1 cellular context compared by ENCODE assay signal in genomic region chr17:83051423-83052240, GRCh38.
TF ChIP-seq lines count a peak whose summit lies in the region.

No MANE protein-coding gene starts in this region.

TF ChIP-seq in GM12878, 131 proteins besides CTCF, POLR2A, EP300 and RAD21 (continued from another document):
- TF ChIP-seq, protein P1, sequence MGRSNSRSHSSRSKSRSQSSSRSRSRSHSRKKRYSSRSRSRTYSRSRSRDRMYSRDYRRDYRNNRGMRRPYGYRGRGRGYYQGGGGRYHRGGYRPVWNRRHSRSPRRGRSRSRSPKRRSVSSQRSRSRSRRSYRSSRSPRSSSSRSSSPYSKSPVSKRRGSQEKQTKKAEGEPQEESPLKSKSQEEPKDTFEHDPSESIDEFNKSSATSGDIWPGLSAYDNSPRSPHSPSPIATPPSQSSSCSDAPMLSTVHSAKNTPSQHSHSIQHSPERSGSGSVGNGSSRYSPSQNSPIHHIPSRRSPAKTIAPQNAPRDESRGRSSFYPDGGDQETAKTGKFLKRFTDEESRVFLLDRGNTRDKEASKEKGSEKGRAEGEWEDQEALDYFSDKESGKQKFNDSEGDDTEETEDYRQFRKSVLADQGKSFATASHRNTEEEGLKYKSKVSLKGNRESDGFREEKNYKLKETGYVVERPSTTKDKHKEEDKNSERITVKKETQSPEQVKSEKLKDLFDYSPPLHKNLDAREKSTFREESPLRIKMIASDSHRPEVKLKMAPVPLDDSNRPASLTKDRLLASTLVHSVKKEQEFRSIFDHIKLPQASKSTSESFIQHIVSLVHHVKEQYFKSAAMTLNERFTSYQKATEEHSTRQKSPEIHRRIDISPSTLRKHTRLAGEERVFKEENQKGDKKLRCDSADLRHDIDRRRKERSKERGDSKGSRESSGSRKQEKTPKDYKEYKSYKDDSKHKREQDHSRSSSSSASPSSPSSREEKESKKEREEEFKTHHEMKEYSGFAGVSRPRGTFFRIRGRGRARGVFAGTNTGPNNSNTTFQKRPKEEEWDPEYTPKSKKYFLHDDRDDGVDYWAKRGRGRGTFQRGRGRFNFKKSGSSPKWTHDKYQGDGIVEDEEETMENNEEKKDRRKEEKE (IDR thresholded peaks at IDR 0.05): no peak
- TF ChIP-seq SREBF2 (IDR thresholded peaks at IDR 0.05; ENCODE audit: low read length) (no peak), TCF7 (IDR thresholded peaks at IDR 0.05; ENCODE audit: borderline replicate concordance) (no peak), IRF3 (IDR thresholded peaks at IDR 0.05) (no peak), BACH1 (IDR thresholded peaks at IDR 0.05; ENCODE audit: borderline replicate concordance) (peak; percentile 77), IKZF1 (conservative IDR thresholded peaks at IDR 0.05) (peak; percentile 61), WRNIP1 (IDR thresholded peaks at IDR 0.05; ENCODE audit: borderline replicate concordance, low read depth, low read length) (no peak), SIN3A (IDR thresholded peaks at IDR 0.05; ENCODE audit: low read depth, low read length) (peak; percentile 55; the same call in 1 of the 2 replicates), GATAD2B (conservative IDR thresholded peaks at IDR 0.05; ENCODE audit: low read depth) (peak; percentile 62), BCL11A (IDR thresholded peaks at IDR 0.05; ENCODE audit: low read depth, low read length) (no peak), KLF5 (IDR thresholded peaks at IDR 0.05; ENCODE audit: partially characterized antibody) (peak; percentile 80), SMC3 (IDR thresholded peaks at IDR 0.05; ENCODE audit: borderline replicate concordance, low read length) (no peak), NRF1 (conservative IDR thresholded peaks at IDR 0.05; ENCODE audit: low read depth, low read length) (peak; percentile 63), RBBP5 (conservative IDR thresholded peaks at IDR 0.05) (no peak), RELA (IDR thresholded peaks at IDR 0.05; ENCODE audit: borderline replicate concordance, partially characterized antibody) (no peak), MYC (IDR thresholded peaks at IDR 0.05; ENCODE audit: insufficient read depth, insufficient read length, insufficient replicate concordance, low read length, severe bottlenecking) (peak; percentile 93), PBX3 (IDR thresholded peaks at IDR 0.05; ENCODE audit: insufficient replicate concordance, low read depth, low read length) (peak; percentile 77), ZSCAN29 (IDR thresholded peaks at IDR 0.05) (no peak), CREM (IDR thresholded peaks at IDR 0.05; ENCODE audit: low read depth) (peak; percentile 36; the same call in 1 of the 2 replicates), TAF1 (IDR thresholded peaks at IDR 0.05; ENCODE audit: borderline replicate concordance, low read depth, low read length) (peak; percentile 32; the same call in 1 of the 2 replicates), RAD51 (IDR thresholded peaks at IDR 0.05) (peak; percentile 37; the same call in 1 of the 2 replicates), NR2C1 (IDR thresholded peaks at IDR 0.05) (no peak), SP1 (IDR thresholded peaks at IDR 0.05; ENCODE audit: low read depth, low read length) (peak; percentile 85), SREBF1 (IDR thresholded peaks at IDR 0.05; ENCODE audit: low read length) (no peak), CBX3 (IDR thresholded peaks at IDR 0.05; ENCODE audit: borderline replicate concordance, low read depth) (no peak)
- TF ChIP-seq, protein P2, sequence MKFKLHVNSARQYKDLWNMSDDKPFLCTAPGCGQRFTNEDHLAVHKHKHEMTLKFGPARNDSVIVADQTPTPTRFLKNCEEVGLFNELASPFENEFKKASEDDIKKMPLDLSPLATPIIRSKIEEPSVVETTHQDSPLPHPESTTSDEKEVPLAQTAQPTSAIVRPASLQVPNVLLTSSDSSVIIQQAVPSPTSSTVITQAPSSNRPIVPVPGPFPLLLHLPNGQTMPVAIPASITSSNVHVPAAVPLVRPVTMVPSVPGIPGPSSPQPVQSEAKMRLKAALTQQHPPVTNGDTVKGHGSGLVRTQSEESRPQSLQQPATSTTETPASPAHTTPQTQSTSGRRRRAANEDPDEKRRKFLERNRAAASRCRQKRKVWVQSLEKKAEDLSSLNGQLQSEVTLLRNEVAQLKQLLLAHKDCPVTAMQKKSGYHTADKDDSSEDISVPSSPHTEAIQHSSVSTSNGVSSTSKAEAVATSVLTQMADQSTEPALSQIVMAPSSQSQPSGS (IDR thresholded peaks at IDR 0.05; ENCODE audit: low read length): no peak
- TF ChIP-seq, protein P3, sequence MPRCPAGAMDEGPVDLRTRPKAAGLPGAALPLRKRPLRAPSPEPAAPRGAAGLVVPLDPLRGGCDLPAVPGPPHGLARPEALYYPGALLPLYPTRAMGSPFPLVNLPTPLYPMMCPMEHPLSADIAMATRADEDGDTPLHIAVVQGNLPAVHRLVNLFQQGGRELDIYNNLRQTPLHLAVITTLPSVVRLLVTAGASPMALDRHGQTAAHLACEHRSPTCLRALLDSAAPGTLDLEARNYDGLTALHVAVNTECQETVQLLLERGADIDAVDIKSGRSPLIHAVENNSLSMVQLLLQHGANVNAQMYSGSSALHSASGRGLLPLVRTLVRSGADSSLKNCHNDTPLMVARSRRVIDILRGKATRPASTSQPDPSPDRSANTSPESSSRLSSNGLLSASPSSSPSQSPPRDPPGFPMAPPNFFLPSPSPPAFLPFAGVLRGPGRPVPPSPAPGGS (IDR thresholded peaks at IDR 0.05; ENCODE audit: borderline replicate concordance, insufficient read depth, low read depth, low read length, poor library complexity, severe bottlenecking): no peak
- TF ChIP-seq, protein P4, sequence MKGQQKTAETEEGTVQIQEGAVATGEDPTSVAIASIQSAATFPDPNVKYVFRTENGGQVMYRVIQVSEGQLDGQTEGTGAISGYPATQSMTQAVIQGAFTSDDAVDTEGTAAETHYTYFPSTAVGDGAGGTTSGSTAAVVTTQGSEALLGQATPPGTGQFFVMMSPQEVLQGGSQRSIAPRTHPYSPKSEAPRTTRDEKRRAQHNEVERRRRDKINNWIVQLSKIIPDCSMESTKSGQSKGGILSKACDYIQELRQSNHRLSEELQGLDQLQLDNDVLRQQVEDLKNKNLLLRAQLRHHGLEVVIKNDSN (IDR thresholded peaks at IDR 0.05; ENCODE audit: borderline replicate concordance, extremely low read length, insufficient read depth, low read depth, low read length): peak; percentile 87
- TF ChIP-seq, protein P5, sequence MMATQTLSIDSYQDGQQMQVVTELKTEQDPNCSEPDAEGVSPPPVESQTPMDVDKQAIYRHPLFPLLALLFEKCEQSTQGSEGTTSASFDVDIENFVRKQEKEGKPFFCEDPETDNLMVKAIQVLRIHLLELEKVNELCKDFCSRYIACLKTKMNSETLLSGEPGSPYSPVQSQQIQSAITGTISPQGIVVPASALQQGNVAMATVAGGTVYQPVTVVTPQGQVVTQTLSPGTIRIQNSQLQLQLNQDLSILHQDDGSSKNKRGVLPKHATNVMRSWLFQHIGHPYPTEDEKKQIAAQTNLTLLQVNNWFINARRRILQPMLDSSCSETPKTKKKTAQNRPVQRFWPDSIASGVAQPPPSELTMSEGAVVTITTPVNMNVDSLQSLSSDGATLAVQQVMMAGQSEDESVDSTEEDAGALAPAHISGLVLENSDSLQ (IDR thresholded peaks at IDR 0.05): peak; percentile 94
- TF ChIP-seq, protein P6, sequence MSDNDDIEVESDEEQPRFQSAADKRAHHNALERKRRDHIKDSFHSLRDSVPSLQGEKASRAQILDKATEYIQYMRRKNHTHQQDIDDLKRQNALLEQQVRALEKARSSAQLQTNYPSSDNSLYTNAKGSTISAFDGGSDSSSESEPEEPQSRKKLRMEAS (IDR thresholded peaks at IDR 0.05; ENCODE audit: low read depth, low read length): peak; percentile 96
- TF ChIP-seq, protein P7, sequence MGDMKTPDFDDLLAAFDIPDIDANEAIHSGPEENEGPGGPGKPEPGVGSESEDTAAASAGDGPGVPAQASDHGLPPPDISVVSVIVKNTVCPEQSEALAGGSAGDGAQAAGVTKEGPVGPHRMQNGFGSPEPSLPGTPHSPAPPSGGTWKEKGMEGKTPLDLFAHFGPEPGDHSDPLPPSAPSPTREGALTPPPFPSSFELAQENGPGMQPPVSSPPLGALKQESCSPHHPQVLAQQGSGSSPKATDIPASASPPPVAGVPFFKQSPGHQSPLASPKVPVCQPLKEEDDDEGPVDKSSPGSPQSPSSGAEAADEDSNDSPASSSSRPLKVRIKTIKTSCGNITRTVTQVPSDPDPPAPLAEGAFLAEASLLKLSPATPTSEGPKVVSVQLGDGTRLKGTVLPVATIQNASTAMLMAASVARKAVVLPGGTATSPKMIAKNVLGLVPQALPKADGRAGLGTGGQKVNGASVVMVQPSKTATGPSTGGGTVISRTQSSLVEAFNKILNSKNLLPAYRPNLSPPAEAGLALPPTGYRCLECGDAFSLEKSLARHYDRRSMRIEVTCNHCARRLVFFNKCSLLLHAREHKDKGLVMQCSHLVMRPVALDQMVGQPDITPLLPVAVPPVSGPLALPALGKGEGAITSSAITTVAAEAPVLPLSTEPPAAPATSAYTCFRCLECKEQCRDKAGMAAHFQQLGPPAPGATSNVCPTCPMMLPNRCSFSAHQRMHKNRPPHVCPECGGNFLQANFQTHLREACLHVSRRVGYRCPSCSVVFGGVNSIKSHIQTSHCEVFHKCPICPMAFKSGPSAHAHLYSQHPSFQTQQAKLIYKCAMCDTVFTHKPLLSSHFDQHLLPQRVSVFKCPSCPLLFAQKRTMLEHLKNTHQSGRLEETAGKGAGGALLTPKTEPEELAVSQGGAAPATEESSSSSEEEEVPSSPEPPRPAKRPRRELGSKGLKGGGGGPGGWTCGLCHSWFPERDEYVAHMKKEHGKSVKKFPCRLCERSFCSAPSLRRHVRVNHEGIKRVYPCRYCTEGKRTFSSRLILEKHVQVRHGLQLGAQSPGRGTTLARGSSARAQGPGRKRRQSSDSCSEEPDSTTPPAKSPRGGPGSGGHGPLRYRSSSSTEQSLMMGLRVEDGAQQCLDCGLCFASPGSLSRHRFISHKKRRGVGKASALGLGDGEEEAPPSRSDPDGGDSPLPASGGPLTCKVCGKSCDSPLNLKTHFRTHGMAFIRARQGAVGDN (IDR thresholded peaks at IDR 0.05): peak; percentile 79
- TF ChIP-seq, protein P8, sequence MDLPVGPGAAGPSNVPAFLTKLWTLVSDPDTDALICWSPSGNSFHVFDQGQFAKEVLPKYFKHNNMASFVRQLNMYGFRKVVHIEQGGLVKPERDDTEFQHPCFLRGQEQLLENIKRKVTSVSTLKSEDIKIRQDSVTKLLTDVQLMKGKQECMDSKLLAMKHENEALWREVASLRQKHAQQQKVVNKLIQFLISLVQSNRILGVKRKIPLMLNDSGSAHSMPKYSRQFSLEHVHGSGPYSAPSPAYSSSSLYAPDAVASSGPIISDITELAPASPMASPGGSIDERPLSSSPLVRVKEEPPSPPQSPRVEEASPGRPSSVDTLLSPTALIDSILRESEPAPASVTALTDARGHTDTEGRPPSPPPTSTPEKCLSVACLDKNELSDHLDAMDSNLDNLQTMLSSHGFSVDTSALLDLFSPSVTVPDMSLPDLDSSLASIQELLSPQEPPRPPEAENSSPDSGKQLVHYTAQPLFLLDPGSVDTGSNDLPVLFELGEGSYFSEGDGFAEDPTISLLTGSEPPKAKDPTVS (IDR thresholded peaks at IDR 0.05; ENCODE audit: low read depth, low read length): no peak
